1 cellular context compared by ENCODE assay signal in the genomic region with DNA sequence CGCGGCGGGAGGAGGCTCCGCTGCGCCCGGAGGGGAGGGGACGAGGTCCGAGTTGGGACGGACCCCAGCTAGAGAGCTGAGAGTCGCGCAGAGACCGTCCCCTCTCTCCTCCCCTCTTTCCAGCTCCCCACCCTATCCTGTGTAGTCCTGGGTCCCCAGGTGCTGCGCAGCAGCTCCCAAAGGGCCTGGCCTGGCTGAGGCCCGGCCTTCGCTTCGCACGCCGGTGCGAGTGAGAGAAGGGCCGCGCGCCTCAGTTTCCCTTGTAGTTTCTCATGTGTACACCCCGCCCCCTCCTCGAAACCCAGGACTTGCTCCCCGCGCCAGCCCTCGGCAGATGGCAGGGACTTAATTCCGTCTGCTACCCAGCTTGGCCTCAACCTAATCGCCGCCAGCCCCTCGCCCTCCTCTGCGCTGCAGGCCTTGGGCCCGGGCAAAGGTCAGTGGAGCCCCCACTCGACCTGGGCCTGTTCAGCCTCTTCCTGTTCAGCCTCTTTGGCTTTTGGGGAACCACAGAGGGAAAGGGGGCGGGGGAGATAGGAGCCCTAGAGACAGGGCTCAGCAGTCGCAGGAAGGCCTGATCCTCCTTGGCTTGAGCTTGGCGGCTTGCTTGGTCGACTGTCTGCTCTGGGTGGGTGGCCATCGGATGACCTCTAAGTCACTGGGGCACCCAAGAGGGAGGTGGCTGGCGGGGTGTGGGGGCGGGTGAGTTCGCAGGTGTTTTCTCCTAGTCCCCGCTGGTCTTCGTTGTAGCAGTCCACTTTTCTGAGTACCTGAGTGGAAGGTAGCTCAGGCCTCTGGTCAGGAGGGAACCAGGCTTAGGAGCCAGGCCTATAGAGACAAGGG.
TF ChIP-seq lines count a peak whose summit lies in the region.

No MANE protein-coding gene starts in this region.

TF ChIP-seq in K562, 482 proteins besides CTCF, POLR2A, EP300 and RAD21 (continued from another document):
- no peak for TF ChIP-seq ZNF318 (IDR thresholded peaks at IDR 0.05; ENCODE audit: borderline replicate concordance in 1 of 2, low read depth in 1 of 2)
- no peak for TF ChIP-seq THRA (IDR thresholded peaks at IDR 0.05)
- peak; percentile 33 for TF ChIP-seq KAT7 (CRISPR knock-in tag; IDR thresholded peaks at IDR 0.05; ENCODE audit: borderline replicate concordance)
- 0 out of 2 replicates have a peak, but pooled peaks have one; percentile 1 for TF ChIP-seq ZBED1 (IDR thresholded peaks at IDR 0.05)
- no peak for TF ChIP-seq ZNF12 (CRISPR knock-in tag; IDR thresholded peaks at IDR 0.05)
- no peak; the same call in 1 of the 2 replicates for TF ChIP-seq NR2C2 (CRISPR knock-in tag; IDR thresholded peaks at IDR 0.05)
- TF ChIP-seq NR2C2 (tag; IDR thresholded peaks at IDR 0.05) = 0 out of 2 replicates have a peak, but pooled peaks have one; percentile 4
- no peak for TF ChIP-seq ZNF133 (CRISPR knock-in tag; IDR thresholded peaks at IDR 0.05)
- TF ChIP-seq ELF1 (tag; IDR thresholded peaks at IDR 0.05) = no peak
- TF ChIP-seq EGR1 (conservative IDR thresholded peaks at IDR 0.05) = peak; percentile 51
- no peak for TF ChIP-seq MCM2 (IDR thresholded peaks at IDR 0.05; ENCODE audit: low read depth)
- TF ChIP-seq LCOR (CRISPR knock-in tag; IDR thresholded peaks at IDR 0.05) = peak; percentile 57; the same call in 1 of the 2 replicates
- TF ChIP-seq SAP30 (IDR thresholded peaks at IDR 0.05; ENCODE audit: borderline replicate concordance, insufficient read depth, low read depth, low read length, poor library complexity, severe bottlenecking) = no peak
- TF ChIP-seq ZKSCAN8 (CRISPR knock-in tag; IDR thresholded peaks at IDR 0.05) = no peak
